1 cellular context compared by ENCODE assay signal in the genomic region with DNA sequence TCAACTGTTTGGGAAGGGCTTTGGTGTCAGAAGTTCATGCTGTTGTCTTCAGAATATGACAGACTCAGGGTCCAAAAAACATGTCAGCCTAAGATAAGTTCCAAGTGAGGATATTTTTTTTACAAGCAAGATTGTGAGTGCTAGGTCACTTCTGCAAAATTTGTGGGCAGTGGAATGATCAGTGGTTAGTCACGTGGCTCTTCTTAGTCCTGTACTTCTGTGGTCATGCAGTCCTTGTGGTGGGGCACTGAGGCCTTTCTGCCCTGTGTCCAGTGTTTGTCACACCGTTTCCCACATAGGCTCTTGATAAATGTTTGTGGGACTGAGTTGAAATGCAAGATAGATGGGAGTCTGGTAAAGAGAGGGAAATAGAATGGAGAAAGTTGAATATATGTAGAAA.
TF ChIP-seq lines count a peak whose summit lies in the region.

No MANE protein-coding gene starts in this region.

TF ChIP-seq in GM12878, 131 proteins besides CTCF, POLR2A, EP300 and RAD21 (continued from another document):
- TF ChIP-seq, protein P1, sequence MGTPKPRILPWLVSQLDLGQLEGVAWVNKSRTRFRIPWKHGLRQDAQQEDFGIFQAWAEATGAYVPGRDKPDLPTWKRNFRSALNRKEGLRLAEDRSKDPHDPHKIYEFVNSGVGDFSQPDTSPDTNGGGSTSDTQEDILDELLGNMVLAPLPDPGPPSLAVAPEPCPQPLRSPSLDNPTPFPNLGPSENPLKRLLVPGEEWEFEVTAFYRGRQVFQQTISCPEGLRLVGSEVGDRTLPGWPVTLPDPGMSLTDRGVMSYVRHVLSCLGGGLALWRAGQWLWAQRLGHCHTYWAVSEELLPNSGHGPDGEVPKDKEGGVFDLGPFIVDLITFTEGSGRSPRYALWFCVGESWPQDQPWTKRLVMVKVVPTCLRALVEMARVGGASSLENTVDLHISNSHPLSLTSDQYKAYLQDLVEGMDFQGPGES (IDR thresholded peaks at IDR 0.05) = no peak
- no peak for TF ChIP-seq ASH2L (IDR thresholded peaks at IDR 0.05; ENCODE audit: borderline replicate concordance, low read depth)
